In the genomic region with DNA sequence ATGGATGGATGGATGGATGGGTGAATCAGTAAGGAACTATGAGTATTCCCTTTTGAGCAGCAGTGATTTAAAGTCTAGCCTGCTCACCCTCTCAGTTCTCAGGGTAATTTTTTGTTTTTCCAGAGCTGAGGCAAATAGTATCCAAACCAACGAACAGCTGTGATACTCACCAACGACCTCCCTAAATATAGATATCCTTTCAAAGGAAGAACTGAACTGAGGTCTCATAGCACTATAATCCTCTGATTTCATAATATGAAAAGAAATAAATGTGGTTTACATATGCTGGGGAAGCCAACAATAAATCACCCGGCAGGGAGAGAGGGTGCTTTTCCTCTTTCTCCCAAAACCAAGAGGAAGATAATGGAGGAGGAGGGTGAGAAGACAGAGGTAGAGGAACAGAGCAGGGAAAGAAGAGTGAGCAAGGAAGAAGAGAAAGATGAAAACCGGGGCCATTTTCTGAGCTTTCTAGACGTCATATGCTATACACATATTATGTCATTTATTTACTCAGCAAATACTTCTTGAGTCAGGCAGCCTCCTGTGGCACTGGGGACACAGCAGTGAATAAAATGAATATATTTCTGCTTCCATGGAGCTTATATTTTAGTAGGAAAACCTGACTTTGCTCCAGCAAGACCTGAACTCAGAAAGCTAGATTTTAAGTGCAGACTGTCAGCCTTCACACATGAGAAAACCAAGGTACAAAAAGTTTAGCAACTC, we compare ENCODE assay signal across 15 cellular contexts.
DNase-seq lines count a peak whose midpoint lies in the region; ATAC-seq and TF ChIP-seq lines count a peak whose summit lies in the region.
"Had no signal": no experiment of that assay in that cellular context is flagged by ENCODE, and none has a peak within 500 bp of the region (broad histone marks: within the 10 kb centered on the region; RNA-seq: fewer than 3 reads in every experiment).

No MANE protein-coding gene starts in this region.

- H3K4me3 ChIP-seq in esophagus muscularis mucosa (no peak overlapping the region), skeletal muscle satellite cell (ENCODE audit: low read length) (no peak overlapping the region)
- H3K4me3 ChIP-seq: ascending aorta, lung, vagina had no signal

- no peaks in the 10 kb centered on the region for H3K4me1 ChIP-seq in esophagus muscularis mucosa
- H3K4me1 ChIP-seq in skeletal muscle satellite cell (ENCODE audit: control insufficient read depth, insufficient read depth, low read length): peaks cover 11% of the 10 kb centered on the region
- H3K4me1 ChIP-seq: ascending aorta, vagina had no signal

- H3K9me3 ChIP-seq in esophagus muscularis mucosa (peaks cover 0 to 17% (median 9%) of the 10 kb centered on the region in 4 donors), skeletal muscle satellite cell (replicated peaks; ENCODE audit: low read length) (no peaks in the 10 kb centered on the region)
- H3K9me3 ChIP-seq: vagina had no signal

- WGBS in esophagus muscularis mucosa: 22% methylated on average over 5 of the region's 5 CpGs

- no peak overlapping the region for H3K27ac ChIP-seq in esophagus muscularis mucosa (replicated peaks in 1 of 4)
- H3K27ac ChIP-seq: ascending aorta, vagina had no signal

- H3K27me3 ChIP-seq in esophagus muscularis mucosa (peaks cover 0 to 3% (median 0%) of the 10 kb centered on the region in 4 donors), skeletal muscle satellite cell (ENCODE audit: control insufficient read depth, insufficient read depth, low read length) (no peaks in the 10 kb centered on the region)
- H3K27me3 ChIP-seq: ascending aorta, vagina had no signal

- no peaks in the 10 kb centered on the region for H3K36me3 ChIP-seq in esophagus muscularis mucosa
- no peaks in the 10 kb centered on the region for H3K36me3 ChIP-seq in skeletal muscle satellite cell (ENCODE audit: insufficient read depth, low read length)
- H3K36me3 ChIP-seq: ascending aorta, vagina had no signal

- DNase-seq in NCI-H2196 treated with DMSO at 0.1 percent for 48 hours (lab: John Stamatoyannopoulos, UW; ENCODE audit: unreplicated experiment) (peak; percentile 8), NCI-H2196 (lab: John Stamatoyannopoulos, UW; ENCODE audit: unreplicated experiment) (no peak), NCI-H1092 treated with DMSO at 0.1 percent for 48 hours (lab: John Stamatoyannopoulos, UW) (peak; percentile 18), esophagus muscularis mucosa (ENCODE audit: extremely low spot score) (peak; percentile 24), RKO (ENCODE audit: low spot score) (no peak), sciatic nerve (ENCODE audit: low spot score) (no peak)
- no peak for DNase-seq in stimulated activated CD4-positive, alpha-beta T cell treated with anti-CD3 and anti-CD28 coated beads, Interleukin-4, amount 100 ng/mL, for 1 hour
- DNase-seq: activated effector memory CD4-positive, alpha-beta T cell treated with anti-CD3 and anti-CD28 coated beads, Interleukin-2, amount 50 U/mL, for 16 hours; CD4-positive, alpha-beta T cell; T-helper 17 cell had no signal

- H3K4me2 ChIP-seq in skeletal muscle satellite cell (ENCODE audit: low read length): no peak overlapping the region

- no peak for ATAC-seq in sciatic nerve
- ATAC-seq: Right ventricle myocardium inferior, T-helper 17 cell had no signal

- TF ChIP-seq CTCF in esophagus muscularis mucosa (IDR thresholded peaks at IDR 0.05): no peak

- intact Hi-C loops in esophagus muscularis mucosa (cut with DNase I) (no loop called here), sciatic nerve (cut with DNase I) (no loop called here)

- TF ChIP-seq POLR2A in esophagus muscularis mucosa (IDR thresholded peaks at IDR 0.05; ENCODE audit: low read depth): no peak

- peak overlapping the region; percentile 6 for H3K9ac ChIP-seq in skeletal muscle satellite cell (ENCODE audit: low read depth, low read length)

- TF ChIP-seq EP300 in esophagus muscularis mucosa (IDR thresholded peaks at IDR 0.05): no peak

Comparison
In these comparisons a context has a peak if more than half of its experiments do, and no peak if none do; other contexts are left out.
1. DNase-seq: peak in NCI-H2196 treated with DMSO at 0.1 percent for 48 hours (single experiment), NCI-H1092 treated with DMSO at 0.1 percent for 48 hours (single experiment) and esophagus muscularis mucosa (single experiment); none in NCI-H2196 (single experiment), stimulated activated CD4-positive, alpha-beta T cell treated with anti-CD3 and anti-CD28 coated beads, Interleukin-4, amount 100 ng/mL, for 1 hour (single experiment), RKO (single experiment) and sciatic nerve (single experiment).